Comparison of ENCODE assay signal across 8 cellular contexts in genomic region chr10:102114861-102115618, GRCh38. TPM values are rescaled to one million over a fixed set of nuclear protein-coding genes. Genes with fewer than 3 reads are reported as not detected.
DNase-seq lines count a peak whose midpoint lies in the region; ATAC-seq, FAIRE-seq and TF ChIP-seq lines count a peak whose summit lies in the region.

No MANE protein-coding gene starts in this region.

- peak overlapping the region; percentile 80 for H3K4me2 ChIP-seq in GM23248 (ENCODE audit: unreplicated experiment)

- H3K9ac ChIP-seq in GM23248: peak overlapping the region; percentile 85

- H3K4me3 Mint-ChIP-seq in activated naive CD8-positive, alpha-beta T cell treated with anti-CD3 and anti-CD28 coated beads for 36 hours: peak overlapping the region; percentile 84

- H3K9me2 ChIP-seq in GM23248 (ENCODE audit: insufficient read depth): no peaks in the 10 kb centered on the region

- in situ Hi-C loops in GM23248 (cut with MboI): no loop called here

- H3K27ac Mint-ChIP-seq in activated naive CD8-positive, alpha-beta T cell treated with anti-CD3 and anti-CD28 coated beads for 36 hours: peak overlapping the region; percentile 96

- H3K27me3 ChIP-seq in GM23248 (replicated peaks; ENCODE audit: insufficient read depth): no peaks in the 10 kb centered on the region
- H3K27me3 ChIP-seq in MG63: no peaks in the 10 kb centered on the region
- H3K27me3 ChIP-seq in cardiac muscle cell: no peaks in the 10 kb centered on the region
- no peaks in the 10 kb centered on the region for H3K27me3 ChIP-seq in pancreas
- H3K27me3 ChIP-seq in tibial nerve: no peaks in the 10 kb centered on the region

- H3K4me3 ChIP-seq in GM23248 (peak overlapping the region; percentile 83), MG63 (peak overlapping the region; percentile 67), cardiac muscle cell (peak overlapping the region; percentile 78), pancreas (peak overlapping the region; percentile 56 to 78 (median 68)), tibial nerve (peak overlapping the region; percentile 64 to 85 (median 69))

- TF ChIP-seq CTCF in cardiac muscle cell (IDR thresholded peaks at IDR 0.05; ENCODE audit: low read depth, low read length) (no peak), pancreas (IDR thresholded peaks at IDR 0.05) (no peak), tibial nerve (IDR thresholded peaks at IDR 0.05) (peak in 1 of 5 experiments; percentile 6)

- H3K9me3 Mint-ChIP-seq in activated naive CD8-positive, alpha-beta T cell treated with anti-CD3 and anti-CD28 coated beads for 36 hours: no peaks in the 10 kb centered on the region

- DNase-seq in ELR (ENCODE audit: low read depth): peak; percentile 89
- peak; percentile 94 for DNase-seq in GM23248
- DNase-seq in MG63: peak; percentile 88
- peak; percentile 86 for DNase-seq in SKM-1 treated with dmso at 0.1 percent for 144 hours (lab: John Stamatoyannopoulos, UW; ENCODE audit: unreplicated experiment)
- DNase-seq in activated naive CD8-positive, alpha-beta T cell treated with anti-CD3 and anti-CD28 coated beads for 36 hours: peak; percentile 86
- peak; percentile 84 to 93 for DNase-seq in cardiac muscle cell (ENCODE audit: low read depth in 1 of 2, low spot score in 1 of 2)
- DNase-seq in pancreas: peak; percentile 75 to 94 (median 90)
- peak; percentile 91 to 92 for DNase-seq in tibial nerve (ENCODE audit: low spot score in 2 of 2)

- WGBS in GM23248 (ENCODE audit: low coverage in 1 of 2, low lambda C conversion rate in 2 of 2, missing lambda C conversion rate in 2 of 2), 2 experiments: 0 to 1% methylated on average over 13 to 23 of the region's 23 CpGs
- WGBS in pancreas, 2 donors: 2% methylated on average over 17 to 23 of the region's 23 CpGs
- WGBS in tibial nerve, 2 donors: 1 to 3% methylated on average over 21 to 23 of the region's 23 CpGs

- TF ChIP-seq EP300 in tibial nerve (IDR thresholded peaks at IDR 0.05): peak; percentile 33 to 91

- peaks cover 23% of the 10 kb centered on the region for H3F3A ChIP-seq in GM23248 (ENCODE audit: insufficient read depth)

- H3K79me2 ChIP-seq in GM23248 (ENCODE audit: insufficient read depth): peaks cover 94% of the 10 kb centered on the region

- peaks cover 48% of the 10 kb centered on the region for H3K4me1 ChIP-seq in GM23248 (ENCODE audit: insufficient read depth)
- peaks cover 50% of the 10 kb centered on the region for H3K4me1 ChIP-seq in cardiac muscle cell (ENCODE audit: low read depth)
- peaks cover 20 to 51% (median 30%) of the 10 kb centered on the region in 3 donors for H3K4me1 ChIP-seq in pancreas
- H3K4me1 ChIP-seq in tibial nerve: peaks cover 7 to 83% (median 65%) of the 10 kb centered on the region in 4 donors

- H3K27ac ChIP-seq in GM23248 (peak overlapping the region; percentile 55), cardiac muscle cell (peak overlapping the region; percentile 97), pancreas (peak overlapping the region in 3 of 4 donors; percentile 58 to 89 (median 81)), tibial nerve (peak overlapping the region; percentile 84 to 100 (median 98))

- H2AFZ ChIP-seq in GM23248: peak overlapping the region; percentile 56

- intact Hi-C loops in pancreas (cut with DNase I): no loop called here

- H3K36me3 Mint-ChIP-seq in activated naive CD8-positive, alpha-beta T cell treated with anti-CD3 and anti-CD28 coated beads for 36 hours: peaks cover 25% of the 10 kb centered on the region

- no peak for FAIRE-seq in pancreas (lab: Jason Lieb, UNC)

- H4K20me1 ChIP-seq in GM23248 (ENCODE audit: insufficient read depth): no peaks in the 10 kb centered on the region; the same call in 1 of the 2 replicates

- peak; percentile 82 to 88 (median 85) for ATAC-seq in pancreas

- peaks cover 52% of the 10 kb centered on the region for H3K4me1 Mint-ChIP-seq in activated naive CD8-positive, alpha-beta T cell treated with anti-CD3 and anti-CD28 coated beads for 36 hours

- TF ChIP-seq POLR2A in tibial nerve (IDR thresholded peaks at IDR 0.05): peak in 1 of 2 donors; percentile 69

- H3K27me3 Mint-ChIP-seq in activated naive CD8-positive, alpha-beta T cell treated with anti-CD3 and anti-CD28 coated beads for 36 hours: no peaks in the 10 kb centered on the region

- H3K36me3 ChIP-seq in GM23248 (ENCODE audit: low read depth) (peaks cover 14% of the 10 kb centered on the region; the same call in 1 of the 2 replicates), MG63 (peaks cover 15% of the 10 kb centered on the region), cardiac muscle cell (peaks cover 13% of the 10 kb centered on the region), pancreas (peaks cover 0 to 11% (median 0%) of the 10 kb centered on the region in 3 donors), tibial nerve (peaks cover 0 to 17% (median 14%) of the 10 kb centered on the region in 3 donors)

- H3K9me3 ChIP-seq in GM23248 (ENCODE audit: low read depth): no peaks in the 10 kb centered on the region
- no peaks in the 10 kb centered on the region for H3K9me3 ChIP-seq in MG63
- H3K9me3 ChIP-seq in cardiac muscle cell (ENCODE audit: low read depth): no peaks in the 10 kb centered on the region
- no peaks in the 10 kb centered on the region for H3K9me3 ChIP-seq in pancreas
- H3K9me3 ChIP-seq in tibial nerve: no peaks in the 10 kb centered on the region

RNA-seq across cellular contexts. Expression of gene LDB1, which starts 5.1 kb away (rescaled TPM):
- 28.1 and 30.5 TPM in 2 replicates for total RNA-seq in GM23248 (2014; rRNA removed; shearing (Covaris generic))
- polyA plus RNA-seq in GM23248 (2016; fragmentation: Nextera tagmentation; extraction: Ambion mirVana) (4.8 and 5.0 TPM in 2 replicates), cardiac muscle cell (42.2 and 44.3 TPM in 2 replicates), pancreas (10 to 100 TPM; 20.1 to 26.2 TPM)
- total RNA-seq in MG63 (2014; rRNA removed; shearing (Covaris generic); ENCODE audit: low replicate concordance): 11.8 and 15.6 TPM in 2 replicates
- 10 to 100 TPM; 68.0 to 71.5 TPM for total RNA-seq in activated naive CD8-positive, alpha-beta T cell treated with anti-CD3 and anti-CD28 coated beads for 36 hours
- total RNA-seq in cardiac muscle cell (109 and 112 TPM in 2 replicates), pancreas (10 to 100 TPM; 12.5 to 32.1 (median 16.5) TPM), tibial nerve (10 to 100 TPM; 37.0 to 50.7 (median 45.8) TPM)

RNA-seq across cellular contexts. Expression of gene PPRC1, which starts 17.8 kb away (rescaled TPM):
- total RNA-seq in GM23248 (2014; rRNA removed; shearing (Covaris generic)): 16.4 and 25.3 TPM in 2 replicates
- polyA plus RNA-seq in GM23248 (2016; fragmentation: Nextera tagmentation; extraction: Ambion mirVana): 19.5 and 22.6 TPM in 2 replicates
- 6.7 and 13.3 TPM in 2 replicates for total RNA-seq in MG63 (2014; rRNA removed; shearing (Covaris generic); ENCODE audit: low replicate concordance)
- 100 to 1,000 TPM; 104 to 111 TPM for total RNA-seq in activated naive CD8-positive, alpha-beta T cell treated with anti-CD3 and anti-CD28 coated beads for 36 hours
- total RNA-seq in cardiac muscle cell: 21.5 and 22.9 TPM in 2 replicates
- polyA plus RNA-seq in cardiac muscle cell: 22.6 and 31.6 TPM in 2 replicates
- total RNA-seq in pancreas: 10 to 100 TPM; 11.7 to 20.4 (median 16.9) TPM
- polyA plus RNA-seq in pancreas: 10 to 100 TPM; 26.4 to 31.2 TPM
- total RNA-seq in tibial nerve: 10 to 100 TPM; 10.1 to 26.4 (median 18.7) TPM

RNA-seq across cellular contexts. Expression of gene NOLC1, which starts 37.1 kb away (rescaled TPM):
- total RNA-seq in GM23248 (2014; rRNA removed; shearing (Covaris generic)): 30.7 and 31.9 TPM in 2 replicates
- polyA plus RNA-seq in GM23248 (2016; fragmentation: Nextera tagmentation; extraction: Ambion mirVana) (42.5 and 43.4 TPM in 2 replicates), cardiac muscle cell (56.2 and 74.2 TPM in 2 replicates), pancreas (10 to 100 TPM; 15.1 to 23.8 TPM)
- total RNA-seq in MG63 (2014; rRNA removed; shearing (Covaris generic); ENCODE audit: low replicate concordance): 120 and 134 TPM in 2 replicates
- total RNA-seq in activated naive CD8-positive, alpha-beta T cell treated with anti-CD3 and anti-CD28 coated beads for 36 hours: 100 to 1,000 TPM; 337 to 346 TPM
- total RNA-seq in cardiac muscle cell (52.3 and 62.2 TPM in 2 replicates), pancreas (10 to 100 TPM; 14.8 to 33.7 (median 27.6) TPM), tibial nerve (10 to 100 TPM; 31.2 to 58.2 (median 51.4) TPM)

RNA-seq across cellular contexts. Expression of gene HPS6, which starts 49.9 kb away (rescaled TPM):
- total RNA-seq in GM23248 (2014; rRNA removed; shearing (Covaris generic)): 45.1 and 46.9 TPM in 2 replicates
- polyA plus RNA-seq in GM23248 (2016; fragmentation: Nextera tagmentation; extraction: Ambion mirVana) (10.9 and 12.2 TPM in 2 replicates), cardiac muscle cell (23.6 and 26.6 TPM in 2 replicates), pancreas (1 to 10 TPM; 5.2 to 6.8 TPM)
- total RNA-seq in MG63 (2014; rRNA removed; shearing (Covaris generic); ENCODE audit: low replicate concordance): 46.0 and 56.3 TPM in 2 replicates
- total RNA-seq in activated naive CD8-positive, alpha-beta T cell treated with anti-CD3 and anti-CD28 coated beads for 36 hours: 10 to 100 TPM; 21.2 to 21.3 TPM
- total RNA-seq in cardiac muscle cell (35.2 and 44.4 TPM in 2 replicates), pancreas (10 to 100 TPM in 2 of 6 donors, 1 to 10 TPM in 4; 6.2 to 11.6 (median 8.6) TPM), tibial nerve (10 to 100 TPM; 33.5 to 36.5 (median 34.8) TPM)

RNA-seq across cellular contexts. Expression of gene ARMH3, which starts 59.1 kb away (rescaled TPM):
- 5.6 and 9.0 TPM in 2 replicates for total RNA-seq in GM23248 (2014; rRNA removed; shearing (Covaris generic))
- polyA plus RNA-seq in GM23248 (2016; fragmentation: Nextera tagmentation; extraction: Ambion mirVana): 9.5 and 11.1 TPM in 2 replicates
- 12.6 and 16.0 TPM in 2 replicates for total RNA-seq in MG63 (2014; rRNA removed; shearing (Covaris generic); ENCODE audit: low replicate concordance)
- total RNA-seq in activated naive CD8-positive, alpha-beta T cell treated with anti-CD3 and anti-CD28 coated beads for 36 hours: 10 to 100 TPM; 21.5 to 21.9 TPM
- 5.0 and 7.1 TPM in 2 replicates for total RNA-seq in cardiac muscle cell
- 11.8 and 17.2 TPM in 2 replicates for polyA plus RNA-seq in cardiac muscle cell
- 10 to 100 TPM in 5 of 6 donors, 1 to 10 TPM in 1; 7.8 to 15.8 (median 10.7) TPM for total RNA-seq in pancreas
- polyA plus RNA-seq in pancreas: 10 to 100 TPM in 1 of 2 donors, 1 to 10 TPM in 1; 7.5 to 11.5 TPM
- total RNA-seq in tibial nerve: 10 to 100 TPM; 16.9 to 19.5 (median 18.5) TPM

Comparison
In these comparisons a context has a peak if more than half of its experiments do, and no peak if none do; other contexts are left out.
1. Peak in every context shown above with its lines: DNase-seq, ATAC-seq, H3K4me3 ChIP-seq and H3K27ac ChIP-seq.